12 cellular contexts compared by ENCODE assay signal in the genomic region with DNA sequence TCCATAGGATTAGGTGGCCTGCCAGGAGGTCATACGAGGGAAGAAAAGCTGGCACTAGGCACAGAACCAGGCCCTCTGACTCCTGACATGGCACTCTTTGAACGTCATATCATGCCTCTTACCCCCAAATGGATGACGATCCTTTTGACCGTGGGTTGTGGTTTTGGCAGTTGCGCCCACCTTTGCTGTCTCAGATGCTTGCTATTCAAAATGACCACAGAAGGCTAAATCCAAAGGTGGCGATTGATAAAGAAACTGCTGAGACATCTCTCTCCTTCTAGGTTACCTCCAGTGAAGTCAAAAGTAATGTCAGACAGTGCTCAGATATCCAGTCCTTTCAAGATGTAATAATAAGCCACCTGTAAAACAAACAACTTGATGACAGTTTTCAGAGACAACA.
DNase-seq lines count a peak whose midpoint lies in the region; ATAC-seq and TF ChIP-seq lines count a peak whose summit lies in the region.
"Had no signal": no experiment of that assay in that cellular context is flagged by ENCODE, and none has a peak within 500 bp of the region (broad histone marks: within the 10 kb centered on the region; RNA-seq: fewer than 3 reads in every experiment).

No MANE protein-coding gene starts in this region.

- no peaks in the 10 kb centered on the region for H3K9me3 Mint-ChIP-seq in chondrocyte (ENCODE audit: low read depth)
- H3K9me3 Mint-ChIP-seq: CD8-positive, alpha-beta T cell; mesothelial cell of epicardium had no signal

- TF ChIP-seq CTCF in epithelial cell of esophagus (IDR thresholded peaks at IDR 0.05; ENCODE audit: insufficient read depth, low read depth, low read length, missing control alignments) (no peak), chondrocyte (IDR thresholded peaks at IDR 0.05) (no peak), omental fat pad (IDR thresholded peaks at IDR 0.05) (no peak)

- peaks cover 30% of the 10 kb centered on the region for H3K4me1 Mint-ChIP-seq in chondrocyte (ENCODE audit: low read depth)

- H3K4me3 Mint-ChIP-seq in chondrocyte (ENCODE audit: unreplicated experiment) = no peak overlapping the region
- H3K4me3 Mint-ChIP-seq: CD8-positive, alpha-beta T cell; mesothelial cell of epicardium had no signal

- ATAC-seq in GM18498 (IDR thresholded peaks at IDR 0.05; ENCODE audit: unreplicated experiment) = peak; percentile 28
- peak; percentile 38 for ATAC-seq in GM18907 (IDR thresholded peaks at IDR 0.05; ENCODE audit: unreplicated experiment)
- ATAC-seq in HG03045 (IDR thresholded peaks at IDR 0.05; ENCODE audit: unreplicated experiment) = peak; percentile 51
- no peak for ATAC-seq in omental fat pad (ENCODE audit: low FRiP score)
- ATAC-seq: CD8-positive, alpha-beta T cell had no signal

- H3K4me3 ChIP-seq in epithelial cell of esophagus (ENCODE audit: low read length) = no peak overlapping the region
- H3K4me3 ChIP-seq: esophagus squamous epithelium had no signal

- DNase-seq in epithelial cell of esophagus (ENCODE audit: low read depth) = peak; percentile 12
- DNase-seq in inferior parietal cortex (ENCODE audit: extremely low spot score) = no peak
- no peak for DNase-seq in chondrocyte (ENCODE audit: low spot score)
- no peak for DNase-seq in omental fat pad (ENCODE audit: low spot score)
- DNase-seq: activated naive CD4-positive, alpha-beta T cell; CD8-positive, alpha-beta T cell; esophagus squamous epithelium; NCI-H187 treated with DMSO at 0.1 percent for 48 hours had no signal

- H3K27ac Mint-ChIP-seq in chondrocyte (ENCODE audit: unreplicated experiment) = no peak overlapping the region
- H3K27ac Mint-ChIP-seq: CD8-positive, alpha-beta T cell; mesothelial cell of epicardium had no signal

- H3K36me3 Mint-ChIP-seq in chondrocyte (ENCODE audit: low read depth) = no peaks in the 10 kb centered on the region
- H3K36me3 Mint-ChIP-seq: CD8-positive, alpha-beta T cell; mesothelial cell of epicardium had no signal

- no peaks in the 10 kb centered on the region for H3K27me3 Mint-ChIP-seq in chondrocyte (ENCODE audit: low read depth)
